1 cellular context compared by ENCODE assay signal in the genomic region with DNA sequence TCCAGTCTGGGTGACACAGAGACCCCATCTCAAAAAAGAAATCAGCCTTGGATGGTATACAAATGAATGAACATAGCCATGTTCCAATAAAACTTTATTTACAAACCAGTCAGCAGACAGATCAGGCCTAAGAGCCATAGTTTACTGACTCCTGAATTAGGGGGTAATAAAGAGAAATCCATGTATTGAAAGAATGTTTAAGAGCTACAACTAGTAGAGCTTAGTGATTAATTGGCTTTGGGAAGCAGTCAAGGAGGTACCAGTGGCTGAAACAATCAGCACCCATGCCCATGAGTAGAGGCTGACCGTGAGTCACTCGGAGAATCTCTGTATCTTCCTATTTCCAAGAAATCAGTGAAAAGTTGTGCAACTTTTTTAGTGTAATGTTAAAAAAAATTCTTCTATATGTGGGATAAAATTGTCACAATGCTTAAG.
TF ChIP-seq lines count a peak whose summit lies in the region.

No MANE protein-coding gene starts in this region.

TF ChIP-seq in HCT116, 20 proteins besides CTCF, POLR2A, EP300 and RAD21 (continued from another document):
- TF ChIP-seq REST (IDR thresholded peaks at IDR 0.05; ENCODE audit: low read depth): no peak
- TF ChIP-seq ZBTB33 (IDR thresholded peaks at IDR 0.05; ENCODE audit: extremely low read depth, insufficient replicate concordance, low read length): no peak
- TF ChIP-seq ATF3 (IDR thresholded peaks at IDR 0.05): no peak
TF ChIP-seq in HCT116: peak in this region for 0.
